In the genomic region with DNA sequence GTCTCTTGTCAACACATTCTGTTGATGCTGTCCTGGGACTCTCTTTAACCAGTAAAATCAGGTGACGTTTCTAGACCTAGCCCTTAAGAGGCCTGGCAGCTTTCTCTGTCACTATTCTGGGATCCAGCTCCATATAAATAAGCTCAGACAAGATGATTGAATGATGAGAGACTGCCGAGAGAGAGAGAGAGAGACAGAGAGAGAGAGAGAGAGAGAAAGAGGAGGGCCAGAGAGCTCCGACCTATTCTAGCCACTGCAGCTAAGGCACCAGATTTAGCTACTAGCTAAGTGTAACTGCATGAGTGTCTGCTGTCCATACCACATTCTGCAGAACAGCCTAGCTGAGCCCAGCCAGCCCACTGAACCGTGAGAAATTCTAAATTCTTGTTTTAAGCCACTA, we compare ENCODE assay signal across 24 cellular contexts. TPM values are rescaled to one million over a fixed set of nuclear protein-coding genes. Genes with fewer than 3 reads are reported as not detected.
"Had no signal": no experiment of that assay in that cellular context is flagged by ENCODE, and none has a peak within 500 bp of the region (broad histone marks: within the 10 kb centered on the region; RNA-seq: fewer than 3 reads in every experiment).

No MANE protein-coding gene starts in this region.

- H3K36me3 Mint-ChIP-seq: memory B cell; mesothelial cell of epicardium; natural killer cell treated with Interleukin-12 subunit alpha and Interleukin-12 subunit beta and Interleukin-15 and Interleukin-18, amount 100 ng/mL, for 72 hours; neural progenitor cell had no signal

- H3K9me3 Mint-ChIP-seq: memory B cell; mesothelial cell of epicardium; natural killer cell treated with Interleukin-12 subunit alpha and Interleukin-12 subunit beta and Interleukin-15 and Interleukin-18, amount 100 ng/mL, for 72 hours; neural progenitor cell had no signal

- H3K4me1 ChIP-seq: gastroesophageal sphincter, lower lobe of right lung had no signal

- H3K9me3 ChIP-seq: gastroesophageal sphincter, lower lobe of right lung, ovary had no signal

- FAIRE-seq: endometrium had no signal

- H3K4me1 Mint-ChIP-seq: neural progenitor cell had no signal

- H3K36me3 ChIP-seq: gastroesophageal sphincter, lower lobe of right lung, neural progenitor cell, ovary had no signal

- H3K27ac Mint-ChIP-seq: memory B cell; mesothelial cell of epicardium; natural killer cell treated with Interleukin-12 subunit alpha and Interleukin-12 subunit beta and Interleukin-15 and Interleukin-18, amount 100 ng/mL, for 72 hours; neural progenitor cell had no signal

- H3K4me3 Mint-ChIP-seq: memory B cell; mesothelial cell of epicardium; natural killer cell treated with Interleukin-12 subunit alpha and Interleukin-12 subunit beta and Interleukin-15 and Interleukin-18, amount 100 ng/mL, for 72 hours; neural progenitor cell had no signal

- DNase-seq: central memory CD4-positive, alpha-beta T cell; cortex of kidney; dorsolateral prefrontal cortex; effector CD8-positive, alpha-beta T cell; hippocampal formation; lower lobe of right lung; nucleus accumbens; ovary; stimulated activated CD4-positive, alpha-beta T cell treated with anti-CD3 and anti-CD28 coated beads, Interleukin-12 subunit alpha, Interleukin-12 subunit beta, amount 100 ng/mL, for 4 hours; stimulated activated naive CD4-positive, alpha-beta T cell treated with Interleukin-2 at 50 U/mL for 16 hours; trophoblast cell had no signal

- H3K4me3 ChIP-seq: dorsolateral prefrontal cortex, gastroesophageal sphincter, lower lobe of right lung, neural progenitor cell, ovary, skin epidermis had no signal

- H3K27me3 ChIP-seq: neural progenitor cell, ovary had no signal

- H3K27ac ChIP-seq: dorsolateral prefrontal cortex, gastroesophageal sphincter, lower lobe of right lung, neural progenitor cell, ovary, skin epidermis had no signal

- H3K9ac ChIP-seq: neural progenitor cell had no signal

- ATAC-seq: esophagus mucosa; gastroesophageal sphincter; left lobe of liver; lower lobe of right lung; natural killer cell treated with Interleukin-12 subunit alpha and Interleukin-12 subunit beta and Interleukin-15 and Interleukin-18, amount 100 ng/mL, for 72 hours; sciatic nerve had no signal

RNA-seq across cellular contexts. Expression of a gene that starts 36.1 kb away (rescaled TPM):
- total RNA-seq: fibroblast of villous mesenchyme; kidney epithelial cell; mesothelial cell of epicardium; natural killer cell treated with Interleukin-12 subunit alpha and Interleukin-12 subunit beta and Interleukin-15 and Interleukin-18, amount 100 ng/mL, for 72 hours; renal cortical epithelial cell had no signal
